19 cellular contexts compared by ENCODE assay signal in the genomic region with DNA sequence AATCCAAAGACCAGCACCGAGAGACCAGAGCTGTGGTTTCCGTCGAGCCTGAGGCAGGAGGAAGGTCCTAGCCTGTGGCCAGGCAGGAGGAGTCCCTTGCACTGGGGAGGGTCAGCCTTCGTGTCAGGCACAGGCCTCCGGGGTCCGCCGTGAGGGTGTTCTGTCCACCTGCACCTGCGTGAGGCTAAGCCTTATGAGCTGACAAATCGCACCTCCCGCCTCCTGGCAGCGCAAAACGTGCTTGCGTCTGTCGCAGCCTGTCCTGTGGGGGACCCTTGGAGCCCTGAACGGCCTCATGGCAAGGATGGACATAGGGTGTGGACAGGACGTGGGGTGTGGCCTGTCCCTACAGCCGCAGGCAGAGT.
"Had no signal": no experiment of that assay in that cellular context is flagged by ENCODE, and none has a peak within 500 bp of the region (broad histone marks: within the 10 kb centered on the region; RNA-seq: fewer than 3 reads in every experiment).

No MANE protein-coding gene starts in this region.

- H3K9me3 ChIP-seq: gastrocnemius medialis, heart left ventricle, neutrophil, right atrium auricular region, upper lobe of left lung had no signal

- H3K27ac ChIP-seq: brain microvascular endothelial cell, gastrocnemius medialis, heart left ventricle, neutrophil, right atrium auricular region, SK-N-MC, skin epidermis, upper lobe of left lung, VCaP had no signal

- DNase-seq: activated CD8-positive, alpha-beta T cell treated with anti-CD3 and anti-CD28 coated beads for 36 hours; activated naive CD4-positive, alpha-beta T cell; brain microvascular endothelial cell; cerebellar nuclear complex; erythroblast; gastrocnemius medialis; heart left ventricle; left cardiac atrium; mammary epithelial cell; naive B cell; stimulated activated CD4-positive, alpha-beta T cell treated with anti-CD3 and anti-CD28 coated beads, Interleukin-4, amount 100 ng/mL, for 24 hours; stimulated activated naive CD4-positive, alpha-beta T cell treated with Interleukin-2 at 50 U/mL for 16 hours; T1000 had no signal

- ATAC-seq: activated CD8-positive, alpha-beta T cell treated with anti-CD3 and anti-CD28 coated beads for 36 hours; gastrocnemius medialis; heart left ventricle; left cardiac atrium had no signal

- H3K4me3 ChIP-seq: gastrocnemius medialis, heart left ventricle, right atrium auricular region, SK-N-MC, skin epidermis, upper lobe of left lung had no signal

- H3K27me3 ChIP-seq: brain microvascular endothelial cell, right atrium auricular region, upper lobe of left lung had no signal

- H3K36me3 ChIP-seq: brain microvascular endothelial cell, gastrocnemius medialis, heart left ventricle, neutrophil, right atrium auricular region, upper lobe of left lung had no signal

- H3K4me1 ChIP-seq: gastrocnemius medialis, heart left ventricle, right atrium auricular region, upper lobe of left lung had no signal
